Comparison of ENCODE assay signal across 9 cellular contexts in the genomic region with DNA sequence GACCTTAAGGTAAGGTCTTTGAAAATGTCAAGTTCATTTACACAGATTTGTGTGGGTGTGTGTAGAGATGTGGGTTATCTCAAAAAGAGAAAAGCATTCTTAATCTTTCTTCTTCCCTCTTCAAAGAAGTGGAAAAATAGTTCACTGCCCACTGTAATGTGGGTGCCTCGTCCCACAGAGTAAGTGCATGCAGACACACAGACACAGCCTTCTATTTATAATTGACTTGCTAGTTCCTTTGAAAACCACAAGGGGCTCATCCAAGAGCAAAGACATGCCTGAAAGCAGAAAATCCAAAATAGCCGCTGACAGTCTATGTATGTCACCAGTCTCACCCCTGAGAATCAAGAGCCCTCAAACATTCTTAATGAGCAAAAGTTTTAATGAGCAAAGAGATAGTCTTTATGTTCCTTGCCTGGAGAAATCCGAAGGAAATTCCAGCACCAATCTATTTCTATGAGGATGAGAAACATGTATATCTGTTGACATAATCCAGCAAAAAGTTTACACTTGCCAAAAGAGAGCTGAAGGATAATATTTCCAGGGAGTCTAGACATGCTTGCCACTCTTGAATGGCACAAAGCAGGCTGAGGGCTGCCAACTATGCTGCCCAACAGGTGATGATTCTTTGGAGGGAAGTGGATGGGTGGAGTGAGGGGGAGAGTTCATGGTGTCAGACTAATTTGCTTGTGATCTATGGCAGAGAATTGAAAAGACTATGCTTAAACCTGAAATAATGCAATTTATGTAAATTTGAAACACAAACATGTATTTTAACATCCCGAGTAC.
DNase-seq lines count a peak whose midpoint lies in the region; TF ChIP-seq lines count a peak whose summit lies in the region.
"Had no signal": no experiment of that assay in that cellular context is flagged by ENCODE, and none has a peak within 500 bp of the region (broad histone marks: within the 10 kb centered on the region; RNA-seq: fewer than 3 reads in every experiment).

No MANE protein-coding gene starts in this region.

- no peak overlapping the region for H3K9ac ChIP-seq in fibroblast of lung (ENCODE audit: insufficient read depth, low read length)

- no peaks in the 10 kb centered on the region for H3K27me3 ChIP-seq in fibroblast of lung (ENCODE audit: control insufficient read depth, insufficient read depth, low read length)

- no peak overlapping the region for H2AFZ ChIP-seq in fibroblast of lung (ENCODE audit: low read length)

- H3K9me3 ChIP-seq in fibroblast of lung (ENCODE audit: control insufficient read depth, insufficient read depth, low read depth, low read length), result no peaks in the 10 kb centered on the region

- H3K36me3 ChIP-seq in fibroblast of lung (ENCODE audit: control insufficient read depth, insufficient read depth, low read length), result peaks cover 4% of the 10 kb centered on the region

- H3K4me1 ChIP-seq in fibroblast of lung (ENCODE audit: control insufficient read depth, extremely low read depth, insufficient read depth, low read length), result peaks cover 4% of the 10 kb centered on the region

- H3K4me3 ChIP-seq in fibroblast of lung (replicated peaks in 1 of 4; ENCODE audit: control extremely low read depth in 1 of 4, insufficient read depth in 1 of 4, low read depth in 3 of 4, low read length in 4 of 4) (no peak overlapping the region), retinal pigment epithelial cell (ENCODE audit: low read length) (no peak overlapping the region)

- TF ChIP-seq CTCF in fibroblast of lung (conservative IDR thresholded peaks at IDR 0.05 in 1 of 2, IDR thresholded peaks at IDR 0.05 in 1 of 2; ENCODE audit: low read depth in 1 of 2, low read length in 2 of 2), result peak; percentile 46 to 49
- peak; percentile 44 for TF ChIP-seq CTCF in retinal pigment epithelial cell (conservative IDR thresholded peaks at IDR 0.05; ENCODE audit: low read depth, low read length)

- no peak overlapping the region for H3K4me2 ChIP-seq in fibroblast of lung (ENCODE audit: extremely low read depth, insufficient read depth, low read length)

- no peaks in the 10 kb centered on the region for H4K20me1 ChIP-seq in fibroblast of lung (ENCODE audit: control insufficient read depth, extremely low read depth, insufficient read depth, low read length)

- no peaks in the 10 kb centered on the region for H3K79me2 ChIP-seq in fibroblast of lung (ENCODE audit: control insufficient read depth, insufficient read depth, low read length)

- H3K27ac ChIP-seq in fibroblast of lung (ENCODE audit: insufficient read depth, low read length), result no peak overlapping the region

- peak; percentile 19 for DNase-seq in NCI-H2227 (lab: John Stamatoyannopoulos, UW; ENCODE audit: unreplicated experiment)
- DNase-seq in NCI-H2227 treated with DMSO at 0.1 percent for 48 hours (lab: John Stamatoyannopoulos, UW), result no peak
- peak; percentile 2 for DNase-seq in NCI-H69 (lab: John Stamatoyannopoulos, UW)
- peak; percentile 32 to 45 for DNase-seq in fibroblast of lung (ENCODE audit: low read depth in 2 of 2)
- DNase-seq in retinal pigment epithelial cell (ENCODE audit: low read depth), result no peak
- no peak for DNase-seq in activated effector memory CD4-positive, alpha-beta T cell treated with anti-CD3 and anti-CD28 coated beads, Interleukin-2, amount 50 U/mL, for 16 hours
- DNase-seq in activated gamma-delta T cell treated with Interleukin-2 at 50 U/mL for 16 hours, result no peak
- no peak for DNase-seq in NOMO-1 treated with dmso at 0.1 percent for 144 hours (lab: John Stamatoyannopoulos, UW; ENCODE audit: unreplicated experiment)
- DNase-seq: midbrain had no signal

Comparison
In these comparisons a context has a peak if more than half of its experiments do, and no peak if none do; other contexts are left out.
1. DNase-seq: peak in NCI-H2227 (single experiment), NCI-H69 (single experiment) and fibroblast of lung (2 of 2); none in NCI-H2227 treated with DMSO at 0.1 percent for 48 hours (single experiment), retinal pigment epithelial cell (single experiment), activated effector memory CD4-positive, alpha-beta T cell treated with anti-CD3 and anti-CD28 coated beads, Interleukin-2, amount 50 U/mL, for 16 hours (single experiment), activated gamma-delta T cell treated with Interleukin-2 at 50 U/mL for 16 hours (single experiment) and NOMO-1 treated with dmso at 0.1 percent for 144 hours (single experiment).